8 cellular contexts compared by ENCODE assay signal in the genomic region with DNA sequence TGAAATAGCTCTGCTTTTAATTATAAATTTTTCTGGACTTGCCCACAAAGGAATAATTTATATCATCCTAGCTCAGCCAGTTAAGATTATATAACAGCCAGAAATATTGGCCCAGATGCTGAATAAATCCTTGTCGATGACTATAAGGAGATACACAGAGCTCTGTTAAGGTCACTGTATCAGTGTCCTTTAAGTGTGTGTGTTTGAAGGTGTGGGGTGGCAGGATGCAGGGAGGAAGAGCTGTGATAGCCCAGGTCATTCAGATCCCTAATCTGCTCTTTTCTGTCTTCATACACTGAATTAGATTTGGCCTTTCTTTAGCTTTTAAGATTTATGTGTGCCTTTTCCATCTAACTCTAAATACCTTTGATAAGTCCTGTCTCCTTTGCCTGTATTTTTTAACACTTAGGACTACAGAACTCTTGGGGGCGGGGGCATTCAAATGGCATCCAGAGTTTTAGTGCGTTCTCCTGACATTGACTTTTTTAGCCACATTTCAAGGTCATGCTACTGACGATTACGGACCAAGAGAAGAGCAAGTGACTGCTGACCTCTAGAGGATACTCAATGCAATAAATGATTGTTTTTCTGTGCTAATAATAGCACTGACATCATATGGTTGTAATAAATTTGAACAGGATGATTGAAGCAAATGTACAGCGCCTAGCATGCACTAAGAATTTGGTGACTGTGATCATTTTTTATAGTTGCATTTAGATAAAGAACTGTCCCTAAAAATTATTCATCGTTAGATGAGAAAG.
A peak's percentile ranks its signal among the peaks of the same experiment; 100 is the strongest.
DNase-seq lines count a peak whose midpoint lies in the region; ATAC-seq and TF ChIP-seq lines count a peak whose summit lies in the region.

No MANE protein-coding gene starts in this region.

- peak; percentile 97 for ATAC-seq in GM19438 (IDR thresholded peaks at IDR 0.05; ENCODE audit: low read depth, unreplicated experiment)
- ATAC-seq in HG03460 (IDR thresholded peaks at IDR 0.05; ENCODE audit: unreplicated experiment) = peak; percentile 75
- no peak for ATAC-seq in GM19328 (IDR thresholded peaks at IDR 0.05; ENCODE audit: unreplicated experiment)

- no peak overlapping the region for H3K4me3 Mint-ChIP-seq in T-helper 2 cell treated with Interferon-gamma antibody and Interleukin-4, amounts not matched to agents 5 μg/mL and 100 μg/mL, for 36 hours

- H3K9ac ChIP-seq in parathyroid adenoma = no peak overlapping the region

- H2AFZ ChIP-seq in parathyroid adenoma = peak overlapping the region; percentile 5

- H3K36me3 ChIP-seq in parathyroid adenoma (ENCODE audit: control insufficient read depth, insufficient read depth, low read length) = no peaks in the 10 kb centered on the region

- H3K27me3 ChIP-seq in parathyroid adenoma (ENCODE audit: control insufficient read depth, insufficient read depth, low read length) = no peaks in the 10 kb centered on the region

- DNase-seq in CD1c-positive myeloid dendritic cell (ENCODE audit: extremely low spot score) (peak; percentile 56), RPMI7951 (ENCODE audit: low read depth) (peak; percentile 46), fibroblast of the aortic adventitia (ENCODE audit: low read depth) (peak; percentile 71)
- no peak for DNase-seq in T-helper 2 cell treated with Interferon-gamma antibody and Interleukin-4, amounts not matched to agents 5 μg/mL and 100 μg/mL, for 36 hours (ENCODE audit: low spot score)

- H3K79me2 ChIP-seq in parathyroid adenoma = no peaks in the 10 kb centered on the region

- H3K9me3 Mint-ChIP-seq in T-helper 2 cell treated with Interferon-gamma antibody and Interleukin-4, amounts not matched to agents 5 μg/mL and 100 μg/mL, for 36 hours = no peaks in the 10 kb centered on the region

- no peak overlapping the region for H3K27ac Mint-ChIP-seq in T-helper 2 cell treated with Interferon-gamma antibody and Interleukin-4, amounts not matched to agents 5 μg/mL and 100 μg/mL, for 36 hours

- H3K4me3 ChIP-seq in fibroblast of the aortic adventitia (ENCODE audit: low read depth, low read length) (no peak overlapping the region), parathyroid adenoma (ENCODE audit: low read depth, low read length) (no peak overlapping the region)

- H3K27me3 Mint-ChIP-seq in T-helper 2 cell treated with Interferon-gamma antibody and Interleukin-4, amounts not matched to agents 5 μg/mL and 100 μg/mL, for 36 hours (ENCODE audit: low read depth) = no peaks in the 10 kb centered on the region

- no peaks in the 10 kb centered on the region for H3K4me1 ChIP-seq in parathyroid adenoma

- no peaks in the 10 kb centered on the region for H3K9me3 ChIP-seq in parathyroid adenoma (ENCODE audit: control insufficient read depth, low read length)

- no peaks in the 10 kb centered on the region for H3K36me3 Mint-ChIP-seq in T-helper 2 cell treated with Interferon-gamma antibody and Interleukin-4, amounts not matched to agents 5 μg/mL and 100 μg/mL, for 36 hours (ENCODE audit: low read depth)

- TF ChIP-seq CTCF in fibroblast of the aortic adventitia (IDR thresholded peaks at IDR 0.05; ENCODE audit: insufficient read depth, low read length) (peak; percentile 48), parathyroid adenoma (IDR thresholded peaks at IDR 0.05) (peak; percentile 38)

- H3K4me2 ChIP-seq in parathyroid adenoma (ENCODE audit: low read length) = no peak overlapping the region

- H3K27ac ChIP-seq in parathyroid adenoma = no peak overlapping the region

- no peaks in the 10 kb centered on the region for H3K4me1 Mint-ChIP-seq in T-helper 2 cell treated with Interferon-gamma antibody and Interleukin-4, amounts not matched to agents 5 μg/mL and 100 μg/mL, for 36 hours (ENCODE audit: low read depth)
